ENCODE assay signal across 8 cellular contexts in genomic region chr13:33817513-33817842, GRCh38. TPM values are rescaled to one million over a fixed set of nuclear protein-coding genes. Genes with fewer than 3 reads are reported as not detected.
DNase-seq lines count a peak whose midpoint lies in the region; ATAC-seq, FAIRE-seq and TF ChIP-seq lines count a peak whose summit lies in the region.

No MANE protein-coding gene starts in this region.

- peak overlapping the region; percentile 15 for H4K8ac ChIP-seq in mesendoderm (ENCODE audit: low read depth, low read length)

- no peak overlapping the region for H3K4ac ChIP-seq in mesendoderm (ENCODE audit: low read depth, low read length)

- ATAC-seq in GM18868 (IDR thresholded peaks at IDR 0.05; ENCODE audit: unreplicated experiment) (peak; percentile 9), HG03280 (IDR thresholded peaks at IDR 0.05; ENCODE audit: unreplicated experiment) (peak; percentile 3), GM21576 (IDR thresholded peaks at IDR 0.05; ENCODE audit: unreplicated experiment) (no peak)

- no CpG with 5 or more reads among the region's 3 CpGs for WGBS in mesendoderm (ENCODE audit: extremely low coverage, insufficient coverage, low lambda C conversion rate)

- H2AFZ ChIP-seq in astrocyte (ENCODE audit: low read depth, low read length): peak overlapping the region; percentile 88

- H2BK120ac ChIP-seq in mesendoderm (ENCODE audit: low read depth, low read length): no peak overlapping the region

- H3K18ac ChIP-seq in mesendoderm (ENCODE audit: low read length): no peak overlapping the region

- H3K36me3 ChIP-seq in astrocyte (ENCODE audit: insufficient read depth, low read length) (peaks cover 5% of the 10 kb centered on the region), mesendoderm (ENCODE audit: control insufficient read depth, insufficient read depth, low read length) (no peaks in the 10 kb centered on the region)

- peak overlapping the region; percentile 91 for H3K4me3 Mint-ChIP-seq in astrocyte (ENCODE audit: unreplicated experiment)

- H3K79me2 ChIP-seq in astrocyte (ENCODE audit: insufficient read depth, low read length) (peaks cover 31% of the 10 kb centered on the region), mesendoderm (ENCODE audit: control insufficient read depth, insufficient read depth, low read length) (peaks cover 21% of the 10 kb centered on the region)

- peak overlapping the region; percentile 95 for H3K27ac Mint-ChIP-seq in astrocyte (ENCODE audit: unreplicated experiment)

- no peaks in the 10 kb centered on the region for H4K20me1 ChIP-seq in astrocyte (ENCODE audit: insufficient read depth, low read length)

- H2AK5ac ChIP-seq in mesendoderm (ENCODE audit: low read length): no peak overlapping the region

- no peaks in the 10 kb centered on the region for H3K4me1 ChIP-seq in astrocyte (ENCODE audit: insufficient read depth, low read length)
- H3K4me1 ChIP-seq in mesendoderm (ENCODE audit: control insufficient read depth, low read depth, low read length): no peaks in the 10 kb centered on the region

- H3K4me1 Mint-ChIP-seq in astrocyte (ENCODE audit: low read depth, unreplicated experiment): no peaks in the 10 kb centered on the region

- DNase-seq in astrocyte (ENCODE audit: low read depth): peak; percentile 0
- DNase-seq in mesendoderm: no peak
- DNase-seq in GM20000 (ENCODE audit: low spot score): no peak
- no peak for DNase-seq in retina
- DNase-seq in iPS-NIHi7 (ENCODE audit: extremely low spot score): no peak

- peak overlapping the region; percentile 63 for H4K5ac ChIP-seq in mesendoderm (ENCODE audit: low read length)

- TF ChIP-seq CTCF in astrocyte (IDR thresholded peaks at IDR 0.05; ENCODE audit: insufficient read depth, low read depth, low read length): no peak
- TF ChIP-seq CTCF in GM20000 (IDR thresholded peaks at IDR 0.05; ENCODE audit: extremely low read depth, missing control alignments): no peak

- peaks cover 9% of the 10 kb centered on the region for H3K79me1 ChIP-seq in mesendoderm (ENCODE audit: low read length)

- peak overlapping the region; percentile 92 for H3K9ac ChIP-seq in astrocyte (ENCODE audit: low read length)
- H3K9ac ChIP-seq in mesendoderm (ENCODE audit: low read length): peak overlapping the region; percentile 85

- H3K56ac ChIP-seq in mesendoderm (ENCODE audit: low read length): peak overlapping the region; percentile 79

- H3K27me3 ChIP-seq in astrocyte (ENCODE audit: insufficient read depth, low read length): no peaks in the 10 kb centered on the region
- H3K27me3 ChIP-seq in mesendoderm (ENCODE audit: insufficient read depth, low read length, poor library complexity): no peaks in the 10 kb centered on the region

- no peak for FAIRE-seq in astrocyte (lab: Jason Lieb, UNC)

- H3K27me3 Mint-ChIP-seq in astrocyte (ENCODE audit: low read depth, unreplicated experiment): no peaks in the 10 kb centered on the region

- H3K4me3 ChIP-seq in astrocyte (ENCODE audit: insufficient read depth, low read depth, low read length) (peak overlapping the region; percentile 98), mesendoderm (ENCODE audit: low read length) (peak overlapping the region; percentile 10)

- H3K4me2 ChIP-seq in astrocyte (ENCODE audit: low read length) (peak overlapping the region; percentile 92), mesendoderm (ENCODE audit: low read length) (peak overlapping the region; percentile 8)

- H2BK5ac ChIP-seq in mesendoderm (ENCODE audit: low read length): no peak overlapping the region

- H3K9me3 ChIP-seq in astrocyte (ENCODE audit: insufficient read depth, low read depth, low read length): no peaks in the 10 kb centered on the region

- H3K23ac ChIP-seq in mesendoderm (ENCODE audit: low read length): no peak overlapping the region

- H3K9me3 Mint-ChIP-seq in astrocyte (ENCODE audit: unreplicated experiment): no peaks in the 10 kb centered on the region

- H3K27ac ChIP-seq in astrocyte (ENCODE audit: low read depth, low read length) (peak overlapping the region; percentile 78), mesendoderm (ENCODE audit: low read depth, low read length) (no peak overlapping the region)

- no peak overlapping the region for H2BK15ac ChIP-seq in mesendoderm (replicated peaks; ENCODE audit: low read depth)

- no peaks in the 10 kb centered on the region for H3K36me3 Mint-ChIP-seq in astrocyte (ENCODE audit: low read depth, unreplicated experiment)

RNA-seq across cellular contexts. Expression of gene RFC3, which starts 0.5 kb away (rescaled TPM):
- 5.4 and 8.2 TPM in 2 replicates for total RNA-seq in astrocyte
- polyA plus RNA-seq in mesendoderm (2013, experiment 1 of 2): 55.8 TPM
- polyA plus RNA-seq in mesendoderm (2013, experiment 2 of 2): 55.6 TPM
